ENCODE assay signal across 34 cellular contexts in genomic region chr6:159623156-159623555, GRCh38.
"Had no signal": no experiment of that assay in that cellular context is flagged by ENCODE, and none has a peak within 500 bp of the region (broad histone marks: within the 10 kb centered on the region; RNA-seq: fewer than 3 reads in every experiment).

No MANE protein-coding gene starts in this region.

- H3K36me3 ChIP-seq: adrenal gland, brain microvascular endothelial cell, breast epithelium had no signal

- H3K27me3 ChIP-seq: adrenal gland, body of pancreas, brain microvascular endothelial cell, breast epithelium had no signal

- FAIRE-seq: astrocyte, TTC549 had no signal

- H3K4me3 ChIP-seq: adrenal gland, body of pancreas, breast epithelium had no signal

- H3K9me3 ChIP-seq: adrenal gland, body of pancreas, breast epithelium had no signal

- H3K4me1 ChIP-seq: adrenal gland, body of pancreas, breast epithelium had no signal

- H3K27ac ChIP-seq: adrenal gland, body of pancreas, brain microvascular endothelial cell, breast epithelium, VCaP had no signal

- ATAC-seq: activated CD8-positive, alpha-beta T cell treated with anti-CD3 and anti-CD28 coated beads for 36 hours; activated naive CD4-positive, alpha-beta T cell treated with anti-CD3 and anti-CD28 coated beads, Interleukin-2, amount 50 U/mL, for 72 hours; activated T-cell treated with anti-CD3 and anti-CD28 coated beads, Interleukin-2, amount 50 U/mL, for 4 hours; activated T-cell treated with anti-CD3 and anti-CD28 coated beads, Interleukin-2, amount 50 U/mL, for 72 hours; activated T-helper 17 cell treated with anti-CD3 and anti-CD28 coated beads, Interleukin-2, amount 50 U/mL, for 72 hours; body of pancreas had no signal

- DNase-seq: activated B cell treated with CpG ODN at 0.5 μM for 24 hours; activated CD4-positive, alpha-beta memory T cell treated with anti-CD3 and anti-CD28 coated beads for 36 hours; activated CD4-positive, alpha-beta T cell treated with anti-CD3 and anti-CD28 coated beads for 4 hours; activated CD4-positive, alpha-beta T cell treated with anti-CD3 and anti-CD28 coated beads, Interleukin-2, amount 10 ng/mL, durations not matched to agents 24 days and 14 days; activated CD4-positive, alpha-beta T cell treated with anti-CD3 and anti-CD28 coated beads, Interleukin-2, amount 50 U/mL, for 1 hour; activated CD4-positive, alpha-beta T cell treated with anti-CD3 and anti-CD28 coated beads, Interleukin-2, amount 50 U/mL, for 4 hours; activated CD4-positive, CD25-positive, alpha-beta regulatory T cell treated with anti-CD3 and anti-CD28 coated beads, Interleukin-2, amount 50 U/mL, for 72 hours; activated CD8-positive, alpha-beta memory T cell treated with anti-CD3 and anti-CD28 coated beads, Interleukin-2, amount 50 U/mL, for 4 hours; activated CD8-positive, alpha-beta T cell treated with anti-CD3 and anti-CD28 coated beads for 36 hours; activated effector memory CD4-positive, alpha-beta T cell treated with anti-CD3 and anti-CD28 coated beads, Interleukin-2, amount 50 U/mL, for 16 hours; activated gamma-delta T cell treated with Interleukin-2 at 50 U/mL for 16 hours; activated naive CD4-positive, alpha-beta T cell; activated naive CD4-positive, alpha-beta T cell treated with anti-CD3 and anti-CD28 coated beads for 36 hours; activated naive CD4-positive, alpha-beta T cell treated with anti-CD3 and anti-CD28 coated beads, Interleukin-2, amount 50 U/mL, for 16 hours; activated naive CD8-positive, alpha-beta T cell treated with anti-CD3 and anti-CD28 coated beads for 36 hours; activated T-cell treated with anti-CD3 and anti-CD28 coated beads for 4 hours; activated T-cell treated with anti-CD3 and anti-CD28 coated beads, Interleukin-2, amount 50 U/mL, for 1 hour; activated T-cell treated with anti-CD3 and anti-CD28 coated beads, Interleukin-2, amount 50 U/mL, for 4 hours; activated T-cell treated with anti-CD3 and anti-CD28 coated beads, Interleukin-2, amount 50 U/mL, for 72 hours; adrenal gland; amniotic stem cell; aorta; body of pancreas; brain microvascular endothelial cell; central memory CD4-positive, alpha-beta T cell; T-helper 1 cell; T-helper 2 cell; T-helper 9 cell had no signal
